Comparison of ENCODE assay signal across 16 cellular contexts in the genomic region with DNA sequence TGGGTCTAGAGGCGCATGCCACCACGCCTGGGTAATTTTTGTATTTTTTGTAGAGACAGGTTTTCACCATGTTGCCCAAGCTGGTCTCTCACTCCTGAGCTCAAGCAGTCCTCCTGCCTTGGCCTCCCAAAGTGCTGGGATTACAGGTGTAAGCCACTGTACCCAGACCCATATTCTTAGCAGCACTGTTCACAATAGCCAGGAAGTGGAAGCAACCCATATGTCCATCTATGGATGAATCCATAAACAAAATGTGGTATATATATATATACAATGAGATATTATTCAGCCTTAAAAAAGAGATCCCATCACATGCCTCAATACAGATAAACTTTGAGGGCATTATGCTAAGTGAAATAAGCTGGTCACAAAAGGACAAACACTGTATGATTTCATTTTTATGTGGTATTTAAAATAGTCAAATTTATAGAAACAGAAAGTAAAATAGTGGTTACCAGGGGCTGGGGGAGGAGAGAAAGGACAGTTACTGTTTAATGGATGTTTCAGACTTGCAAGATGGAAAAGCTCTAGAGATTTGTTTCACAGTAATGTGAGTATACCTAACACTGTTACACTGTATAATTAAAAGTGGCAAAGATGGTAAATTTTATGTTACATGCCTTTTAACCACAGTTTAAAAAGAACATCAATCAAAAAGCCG. TPM values are rescaled to one million over a fixed set of nuclear protein-coding genes. Genes with fewer than 3 reads are reported as not detected.
DNase-seq lines count a peak whose midpoint lies in the region; ATAC-seq, FAIRE-seq and TF ChIP-seq lines count a peak whose summit lies in the region.
"Had no signal": no experiment of that assay in that cellular context is flagged by ENCODE, and none has a peak within 500 bp of the region (broad histone marks: within the 10 kb centered on the region; RNA-seq: fewer than 3 reads in every experiment).

No MANE protein-coding gene starts in this region.

- no peak for DNase-seq in CD14-positive monocyte (ENCODE audit: low spot score)
- peak; percentile 17 for DNase-seq in GM19239 (ENCODE audit: insufficient read length, low spot score)
- no peak for DNase-seq in activated B cell treated with CpG ODN at 0.5 μM for 24 hours
- DNase-seq in DMS53 (lab: John Stamatoyannopoulos, UW), result no peak
- no peak for DNase-seq in NCI-H2081 treated with DMSO at 0.1 percent for 48 hours (lab: John Stamatoyannopoulos, UW)
- no peak for DNase-seq in NCI-H2029 treated with DMSO at 0.1 percent for 48 hours (lab: John Stamatoyannopoulos, UW)
- no peak for DNase-seq in T-cell
- DNase-seq: ACHN, COR-L47, erythroblast, heart left ventricle, NCI-H2171 treated with DMSO at 0.1 percent for 48 hours, pancreas, SK-N-SH, WERI-Rb-1 had no signal

- ATAC-seq in HG02884 (IDR thresholded peaks at IDR 0.05; ENCODE audit: unreplicated experiment) (peak; percentile 45), activated B cell treated with CpG ODN at 0.5 μM for 24 hours (ENCODE audit: low read depth) (peak; percentile 58), T-cell (replicated peaks in 1 of 4) (no peak)
- ATAC-seq: heart left ventricle, pancreas had no signal

- CTCF ChIA-PET in activated B cell treated with CpG ODN at 0.5 μM for 24 hours (lab: Charles Lee), result interaction anchor here (1.0 to 1.2 kb wide), 2 partner anchors 36 to 60 kb away, joined by 3 to 4 read pairs; a partner anchor contains a TSS
- CTCF ChIA-PET in T-cell (lab: Charles Lee), result no interaction called here

- intact Hi-C loops in CD14-positive monocyte (cut with micrococcal nuclease) (no loop called here), activated B cell treated with CpG ODN at 0.5 μM for 24 hours (cut with micrococcal nuclease) (loop anchor here (2.0 kb wide), 2 partner anchors 14 to 22 kb away; no protein-coding TSS in a partner anchor)

- POLR2A ChIA-PET in activated B cell treated with CpG ODN at 0.5 μM for 24 hours (lab: Charles Lee) (interaction anchor here (0.8 to 1.8 kb wide), 7 partner anchors 12 to 114 kb away, joined by 3 to 6 read pairs (median 3); a partner anchor contains a TSS), T-cell (lab: Charles Lee) (no interaction called here)

- H3K27me3 Mint-ChIP-seq in CD14-positive monocyte (ENCODE audit: low read depth in 3 of 3) (no peaks in the 10 kb centered on the region), activated B cell treated with CpG ODN at 0.5 μM for 24 hours (no peaks in the 10 kb centered on the region), T-cell (no peaks in the 10 kb centered on the region)

- TF ChIP-seq CTCF in CD14-positive monocyte (IDR thresholded peaks at IDR 0.05), result no peak
- no peak for TF ChIP-seq CTCF in activated B cell treated with CpG ODN at 0.5 μM for 24 hours (IDR thresholded peaks at IDR 0.05)

- peak; percentile 66 for FAIRE-seq in GM19239 (lab: Jason Lieb, UNC)
- FAIRE-seq: pancreas had no signal

- H3K4me3 Mint-ChIP-seq in CD14-positive monocyte, result no peak overlapping the region
- peak overlapping the region; percentile 1 for H3K4me3 Mint-ChIP-seq in activated B cell treated with CpG ODN at 0.5 μM for 24 hours
- no peak overlapping the region for H3K4me3 Mint-ChIP-seq in T-cell

- H3K27ac Mint-ChIP-seq in CD14-positive monocyte (peak overlapping the region in 4 of 7 donors; percentile 19 to 53 (median 28)), activated B cell treated with CpG ODN at 0.5 μM for 24 hours (peak overlapping the region; percentile 65), T-cell (no peak overlapping the region)

- H3K9me3 Mint-ChIP-seq in CD14-positive monocyte, result no peaks in the 10 kb centered on the region
- H3K9me3 Mint-ChIP-seq in activated B cell treated with CpG ODN at 0.5 μM for 24 hours, result no peaks in the 10 kb centered on the region
- H3K9me3 Mint-ChIP-seq in T-cell, result no peaks in the 10 kb centered on the region

- H3K4me1 Mint-ChIP-seq in CD14-positive monocyte (no peaks in the 10 kb centered on the region), activated B cell treated with CpG ODN at 0.5 μM for 24 hours (peaks cover 25% of the 10 kb centered on the region), T-cell (no peaks in the 10 kb centered on the region)

- H3K36me3 Mint-ChIP-seq in CD14-positive monocyte (peaks cover 75 to 92% of the 10 kb centered on the region in 2 donors), activated B cell treated with CpG ODN at 0.5 μM for 24 hours (ENCODE audit: low read depth) (peaks cover 71% of the 10 kb centered on the region), T-cell (peaks cover 53% of the 10 kb centered on the region)

RNA-seq across cellular contexts. Expression of a gene that starts 35.7 kb away (rescaled TPM):
- polyA plus RNA-seq in CD14-positive monocyte, result under 1 TPM; 0.13 to 0.27 TPM
- total RNA-seq in activated B cell treated with CpG ODN at 0.5 μM for 24 hours (11.4 and 12.2 TPM in 2 replicates), T-cell (1 to 10 TPM in 4 of 5 donors, under 1 TPM in 1; 0.43 to 2.7 (median 1.4) TPM)

RNA-seq across cellular contexts. Expression of a gene that starts 56.1 kb away (rescaled TPM):
- polyA plus RNA-seq in CD14-positive monocyte, result 100 to 1,000 TPM; 254 to 295 TPM
- 49.3 and 49.9 TPM in 2 replicates for total RNA-seq in activated B cell treated with CpG ODN at 0.5 μM for 24 hours
- 10 to 100 TPM; 14.9 to 23.7 (median 17.8) TPM for total RNA-seq in T-cell

RNA-seq across cellular contexts. Expression of a gene that starts 56.9 kb away (rescaled TPM):
- polyA plus RNA-seq in CD14-positive monocyte, result 100 to 1,000 TPM in 1 of 2 donors, 10 to 100 TPM in 1; 80.0 to 105 TPM
- total RNA-seq in activated B cell treated with CpG ODN at 0.5 μM for 24 hours (112 and 118 TPM in 2 replicates), T-cell (10 to 100 TPM; 49.0 to 67.1 (median 61.8) TPM)

Comparison
In these comparisons a context has a peak if more than half of its experiments do, and no peak if none do; other contexts are left out.
1. H3K27ac Mint-ChIP-seq: peak in CD14-positive monocyte (4 of 7) and activated B cell treated with CpG ODN at 0.5 μM for 24 hours (single experiment); none in T-cell (0 of 2).
2. ATAC-seq: peak in HG02884 (single experiment) and activated B cell treated with CpG ODN at 0.5 μM for 24 hours (single experiment); none in T-cell (0 of 4).